ENCODE assay signal across 8 cellular contexts in the genomic region with DNA sequence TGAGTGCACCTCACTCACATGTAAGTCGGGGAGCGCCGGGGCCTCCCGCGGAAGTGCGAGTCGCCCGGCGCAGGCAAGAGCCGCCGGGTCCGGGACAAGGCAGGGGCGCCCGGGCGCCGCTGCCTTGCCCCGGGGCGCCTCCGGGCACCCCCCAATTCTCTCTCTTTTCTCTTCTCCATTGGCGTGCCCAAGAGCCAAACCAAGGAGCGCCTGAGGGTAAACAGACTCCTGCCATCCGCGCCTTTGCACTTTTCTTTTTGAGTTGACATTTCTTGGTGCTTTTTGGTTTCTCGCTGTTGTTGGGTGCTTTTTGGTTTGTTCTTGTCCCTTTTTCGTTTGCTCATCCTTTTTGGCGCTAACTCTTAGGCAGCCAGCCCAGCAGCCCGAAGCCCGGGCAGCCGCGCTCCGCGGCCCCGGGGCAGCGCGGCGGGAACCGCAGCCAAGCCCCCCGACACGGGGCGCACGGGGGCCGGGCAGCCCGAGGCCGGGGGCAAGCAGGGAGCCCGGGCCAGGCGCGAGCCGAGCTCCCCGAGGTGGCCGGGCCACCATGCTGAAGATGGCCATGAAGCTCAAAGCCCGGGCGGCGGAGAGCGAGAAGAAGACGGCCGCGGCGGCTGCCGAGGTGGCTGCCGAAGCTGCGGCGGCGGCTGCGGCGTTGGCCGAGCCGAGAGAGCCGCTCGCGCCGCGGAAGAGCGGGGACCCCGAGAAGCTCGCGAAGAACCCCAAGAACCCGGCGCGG. TPM values are rescaled to one million over a fixed set of nuclear protein-coding genes. Genes with fewer than 3 reads are reported as not detected.
A peak's percentile ranks its signal among the peaks of the same experiment; 100 is the strongest.
DNase-seq lines count a peak whose midpoint lies in the region; ATAC-seq, FAIRE-seq and TF ChIP-seq lines count a peak whose summit lies in the region.

No MANE protein-coding gene starts in this region.

- ATAC-seq in GM21825 (IDR thresholded peaks at IDR 0.05; ENCODE audit: unreplicated experiment) = no peak

- H3K27me3 ChIP-seq in SJSA1 (replicated peaks) (0 out of 2 replicates have a peak, but pooled peaks cover 5% of the 10 kb centered on the region), ovary (no peaks in the 10 kb centered on the region)

- H3K9me3 ChIP-seq in SJSA1 (replicated peaks) = no peaks in the 10 kb centered on the region
- no peaks in the 10 kb centered on the region for H3K9me3 ChIP-seq in ovary

- in situ Hi-C loops in GM13977 (cut with MboI; ENCODE audit: low pct_unique_long_range_greater_than_20kb, low sequenced_read_pairs, unreplicated experiment) = loop anchor here (10.0 kb wide), 1 partner anchor 95 kb away; a partner anchor contains a TSS

- intact Hi-C loops in ovary (cut with DNase I) = loop anchor here in 2 of 4 donors (5.0 to 10.0 kb wide), 4 partner anchors 93 to 153 kb away; a partner anchor contains a TSS

- no peak for TF ChIP-seq CTCF in GM13977 (IDR thresholded peaks at IDR 0.05; ENCODE audit: extremely low read depth, insufficient read depth, missing control alignments)
- TF ChIP-seq CTCF in epithelial cell of proximal tubule (conservative IDR thresholded peaks at IDR 0.05; ENCODE audit: low read depth, low read length) = no peak
- no peak for TF ChIP-seq CTCF in ovary (IDR thresholded peaks at IDR 0.05)

- H3K36me3 ChIP-seq in SJSA1 (peaks cover 9% of the 10 kb centered on the region), ovary (no peaks in the 10 kb centered on the region)

- DNase-seq in GM13977 (ENCODE audit: low spot score) = peak; percentile 23
- no peak for DNase-seq in SJSA1 (ENCODE audit: low read depth in 1 of 2, low spot score in 2 of 2)
- no peak for DNase-seq in epithelial cell of proximal tubule (ENCODE audit: low read depth)
- DNase-seq in ovary = peak in 3 of 5 donors; percentile 49 to 52 (median 52)
- no peak for DNase-seq in NCI-H187 (lab: John Stamatoyannopoulos, UW)
- DNase-seq in DMS53 (lab: John Stamatoyannopoulos, UW) = no peak
- DNase-seq in GM12891 (ENCODE audit: insufficient read length, low spot score) = no peak

- TF ChIP-seq POLR2A in ovary (IDR thresholded peaks at IDR 0.05) (no peak), GM12891 (IDR thresholded peaks at IDR 0.05; ENCODE audit: low read depth, low read length) (no peak)

- H3K4me1 ChIP-seq in SJSA1 (replicated peaks) (peaks cover 26% of the 10 kb centered on the region), ovary (ENCODE audit: insufficient read depth) (peaks cover 2% of the 10 kb centered on the region)

- H3K27ac ChIP-seq in SJSA1 (no peak overlapping the region), ovary (peak overlapping the region; percentile 96 to 98)

- FAIRE-seq in GM12891 (lab: Jason Lieb, UNC) = no peak

- TF ChIP-seq EP300 in ovary (IDR thresholded peaks at IDR 0.05) = no peak

- 53 to 58% (median 54%) methylated on average over 79 of the region's 79 CpGs for WGBS in ovary, 3 donors

- H3K4me3 ChIP-seq in SJSA1 (peak overlapping the region; percentile 64), epithelial cell of proximal tubule (ENCODE audit: low read depth, low read length) (peak overlapping the region; percentile 57), ovary (peak overlapping the region; percentile 83)

TF ChIP-seq in GM12891, 5 proteins besides CTCF, POLR2A, EP300 and RAD21:
- TF ChIP-seq PAX5 (IDR thresholded peaks at IDR 0.05; ENCODE audit: insufficient read depth, low read length, severe bottlenecking) (no peak), POLR2AphosphoS5 (IDR thresholded peaks at IDR 0.05; ENCODE audit: low read depth, low read length) (no peak), TAF1 (IDR thresholded peaks at IDR 0.05; ENCODE audit: low read depth, low read length) (no peak), POU2F2 (IDR thresholded peaks at IDR 0.05; ENCODE audit: low read depth, low read length) (no peak), SPI1 (IDR thresholded peaks at IDR 0.05; ENCODE audit: low read depth, low read length) (no peak)

RNA-seq across cellular contexts. Expression of a gene that starts 37.0 kb away (rescaled TPM):
- 726 and 1,015 TPM in 2 replicates for total RNA-seq in SJSA1 (2014; rRNA removed; shearing (Covaris generic))
- total RNA-seq in epithelial cell of proximal tubule (492 and 828 TPM in 2 replicates), ovary (100 to 1,000 TPM; 330 to 852 (median 669) TPM)
- 1,000 to 10,000 TPM in 1 of 2 donors, 100 to 1,000 TPM in 1; 731 to 1,311 TPM for polyA plus RNA-seq in ovary
- polyA plus RNA-seq in GM12891 (2012; ENCODE audit: low read depth, missing spikeins) = 544 TPM

RNA-seq across cellular contexts. Expression of a gene that starts 38.8 kb away (rescaled TPM):
- total RNA-seq in SJSA1 (2014; rRNA removed; shearing (Covaris generic)) = not detected in 2 replicates
- total RNA-seq in epithelial cell of proximal tubule = 0.35 and 0.51 TPM in 2 replicates
- total RNA-seq in ovary = under 1 TPM in 5 of 7 donors, not detected in 2; 0.12 to 0.37 (median 0.18) TPM
- polyA plus RNA-seq in ovary = under 1 TPM; 0.10 to 0.22 TPM
- 0.68 TPM for polyA plus RNA-seq in GM12891 (2012; ENCODE audit: low read depth, missing spikeins)

Comparison
In these comparisons a context has a peak if more than half of its experiments do, and no peak if none do; other contexts are left out.
1. DNase-seq: peak in GM13977 (single experiment) and ovary (3 of 5); none in SJSA1 (0 of 2), epithelial cell of proximal tubule (single experiment), NCI-H187 (0 of 2), DMS53 (single experiment) and GM12891 (single experiment).
2. Peak in every context shown above with its lines, with median percentiles within 50 percentile points of each other: H3K4me3 ChIP-seq.